ENCODE assay signal across 10 cellular contexts in genomic region chr1:47178665-47179022, GRCh38. TPM values are rescaled to one million over a fixed set of nuclear protein-coding genes. Genes with fewer than 3 reads are reported as not detected.
DNase-seq lines count a peak whose midpoint lies in the region; ATAC-seq and TF ChIP-seq lines count a peak whose summit lies in the region.
"Had no signal": no experiment of that assay in that cellular context is flagged by ENCODE, and none has a peak within 500 bp of the region (broad histone marks: within the 10 kb centered on the region; RNA-seq: fewer than 3 reads in every experiment).

No MANE protein-coding gene starts in this region.

- intact Hi-C loops in Panc1 (cut with micrococcal nuclease; ENCODE audit: unreplicated experiment), result loop anchor here (1.0 kb wide), 1 partner anchor 85 kb away; no protein-coding TSS in a partner anchor
- intact Hi-C loops in posterior vena cava (cut with DNase I), result no loop called here

- H2AFZ ChIP-seq in GM23338, result peak overlapping the region; percentile 59; the same call in 1 of the 2 replicates

- CTCF ChIA-PET in Panc1 (lab: Charles Lee), result interaction anchor here (0.7 to 1.7 kb wide), 7 partner anchors 11 to 520 kb away, joined by 3 to 25 read pairs (median 3); partner anchors contain the start of gene PDZK1IP1

- TF ChIP-seq CTCF in GM23338 (conservative IDR thresholded peaks at IDR 0.05; ENCODE audit: low read depth in 2 of 2), result no peak
- no peak for TF ChIP-seq CTCF in Panc1 (IDR thresholded peaks at IDR 0.05)
- TF ChIP-seq CTCF in epithelial cell of proximal tubule (conservative IDR thresholded peaks at IDR 0.05; ENCODE audit: low read depth, low read length), result no peak

- H4K20me1 ChIP-seq in GM23338 (replicated peaks; ENCODE audit: insufficient read depth), result no peaks in the 10 kb centered on the region

- H3K27me3 ChIP-seq in GM23338 (ENCODE audit: insufficient read depth), result peaks cover 15% of the 10 kb centered on the region
- no peaks in the 10 kb centered on the region; the same call in 1 of the 2 replicates for H3K27me3 ChIP-seq in Panc1 (ENCODE audit: control insufficient read depth, insufficient read depth, low read length)

- H3K4me3 ChIP-seq in GM23338 (peak overlapping the region; percentile 56), Panc1 (ENCODE audit: low read depth in 2 of 2, low read length in 2 of 2) (peak overlapping the region; percentile 35 to 69), epithelial cell of proximal tubule (ENCODE audit: low read depth, low read length) (peak overlapping the region; percentile 57)

- H3K4me2 ChIP-seq in GM23338, result peak overlapping the region; percentile 87

- POLR2A ChIA-PET in Panc1 (lab: Charles Lee), result no interaction called here

- no peaks in the 10 kb centered on the region for H3F3A ChIP-seq in GM23338 (replicated peaks; ENCODE audit: low read depth)

- H3K9me3 Mint-ChIP-seq in GM23338, result peaks cover 5% of the 10 kb centered on the region; the same call in 1 of the 3 replicates
- H3K9me3 Mint-ChIP-seq: IgD-negative memory B cell had no signal

- ATAC-seq in GM23338 (no peak), Panc1 (no peak), HG02885 (IDR thresholded peaks at IDR 0.05; ENCODE audit: poor library complexity, unreplicated experiment) (no peak), HG02571 (IDR thresholded peaks at IDR 0.05; ENCODE audit: unreplicated experiment) (no peak)

- H3K27ac Mint-ChIP-seq in GM23338, result peak overlapping the region; percentile 86

- BruUV-seq in Panc1 (replicated peaks; lab: Mats Ljungman, UMichigan), result TSS peak; percentile 87

- in situ Hi-C loops in Panc1 (cut with HindIII; ENCODE audit: low pct_unique_long_range_greater_than_20kb, low sequenced_read_pairs), result no loop called here

- no peaks in the 10 kb centered on the region for H3K36me3 ChIP-seq in GM23338 (ENCODE audit: insufficient read depth)
- H3K36me3 ChIP-seq in Panc1 (ENCODE audit: control insufficient read depth, insufficient read depth, low read length), result no peaks in the 10 kb centered on the region

- H3K79me2 ChIP-seq in GM23338 (replicated peaks; ENCODE audit: insufficient read depth), result no peaks in the 10 kb centered on the region

- H3K9me3 ChIP-seq in Panc1 (ENCODE audit: control insufficient read depth, insufficient read depth, low read depth, low read length), result no peaks in the 10 kb centered on the region

- H3K27ac ChIP-seq in GM23338 (ENCODE audit: low read depth) (no peak overlapping the region), Panc1 (ENCODE audit: low read length) (peak overlapping the region; percentile 52; the same call in 1 of the 2 replicates)

- H3K9me2 ChIP-seq in GM23338 (ENCODE audit: insufficient read depth), result no peaks in the 10 kb centered on the region

- H3K4me1 Mint-ChIP-seq in GM23338, result peaks cover 24% of the 10 kb centered on the region

- H3K4me1 ChIP-seq in GM23338 (ENCODE audit: insufficient read depth), result peaks cover 8% of the 10 kb centered on the region
- H3K4me1 ChIP-seq in Panc1 (ENCODE audit: control insufficient read depth, insufficient read depth, low read length), result no peaks in the 10 kb centered on the region

- DNase-seq in GM23338 (ENCODE audit: low spot score) (no peak), Panc1 (ENCODE audit: low read depth, low spot score) (no peak), epithelial cell of proximal tubule (ENCODE audit: low read depth) (no peak), posterior vena cava (ENCODE audit: low spot score) (peak; percentile 58), SKM-1 treated with dmso at 0.1 percent for 144 hours (lab: John Stamatoyannopoulos, UW; ENCODE audit: unreplicated experiment) (no peak)

- peaks cover 24% of the 10 kb centered on the region for H3K27me3 Mint-ChIP-seq in GM23338 (ENCODE audit: insufficient read depth, low read depth, poor library complexity)

- H3K36me3 Mint-ChIP-seq in GM23338 (ENCODE audit: low read depth), result no peaks in the 10 kb centered on the region; the same call in 2 of the 3 replicates
- H3K36me3 Mint-ChIP-seq: IgD-negative memory B cell had no signal

- peak overlapping the region; percentile 71 for H3K4me3 Mint-ChIP-seq in GM23338

TF ChIP-seq in GM23338, 12 proteins besides CTCF, POLR2A, EP300 and RAD21 (continues in another document):
- no peak for TF ChIP-seq REST (IDR thresholded peaks at IDR 0.05; ENCODE audit: unreplicated experiment)
- TF ChIP-seq EZH2 (IDR thresholded peaks at IDR 0.05; ENCODE audit: low read depth, unreplicated experiment), result no peak

RNA-seq across cellular contexts. Expression of gene PDZK1IP1, which starts 11.2 kb away (rescaled TPM):
- not detected in 2 replicates for total RNA-seq in GM23338 (2014; rRNA removed; shearing (Covaris generic))
- not detected in 2 replicates for polyA plus RNA-seq in GM23338 (2016; fragmentation: Nextera tagmentation; extraction: Ambion mirVana)
- not detected for total RNA-seq in Panc1 (2021; ENCODE audit: unreplicated experiment)
- not detected for polyA plus RNA-seq in Panc1 (2012; ENCODE audit: insufficient read length)
- total RNA-seq in epithelial cell of proximal tubule, result 14.3 and 43.2 TPM in 2 replicates
- 1 to 10 TPM in 1 of 2 donors, under 1 TPM in 1; 0.76 to 1.0 TPM for total RNA-seq in posterior vena cava
- total RNA-seq: cardiac septum, urinary bladder had no signal

RNA-seq across cellular contexts. Expression of gene CYP4A22, which starts 41.4 kb away (rescaled TPM):
- total RNA-seq in GM23338 (2014; rRNA removed; shearing (Covaris generic)), result not detected in 2 replicates
- not detected in 2 replicates for polyA plus RNA-seq in GM23338 (2016; fragmentation: Nextera tagmentation; extraction: Ambion mirVana)
- total RNA-seq in Panc1 (2021; ENCODE audit: unreplicated experiment) (not detected), epithelial cell of proximal tubule (not detected in 2 replicates), posterior vena cava (under 1 TPM; 0.10 to 0.32 TPM)
- polyA plus RNA-seq in Panc1 (2012; ENCODE audit: insufficient read length), result not detected
- total RNA-seq: cardiac septum, urinary bladder had no signal
- polyA plus RNA-seq: IgD-negative memory B cell, urinary bladder had no signal

RNA-seq across cellular contexts. Expression of gene TAL1, which starts 53.4 kb away (rescaled TPM):
- total RNA-seq in GM23338 (2014; rRNA removed; shearing (Covaris generic)), result not detected in 2 replicates
- polyA plus RNA-seq in GM23338 (2016; fragmentation: Nextera tagmentation; extraction: Ambion mirVana), result not detected in 2 replicates
- total RNA-seq in Panc1 (2021; ENCODE audit: unreplicated experiment) (0.05 TPM), epithelial cell of proximal tubule (0.69 and 1.4 TPM in 2 replicates), posterior vena cava (1 to 10 TPM; 5.3 to 8.7 TPM)
- 0.08 TPM for polyA plus RNA-seq in Panc1 (2012; ENCODE audit: insufficient read length)
